19 cellular contexts compared by ENCODE assay signal in genomic region chr10:68516766-68517165, GRCh38.
DNase-seq lines count a peak whose midpoint lies in the region; ATAC-seq and TF ChIP-seq lines count a peak whose summit lies in the region.
"Had no signal": no experiment of that assay in that cellular context is flagged by ENCODE, and none has a peak within 500 bp of the region (broad histone marks: within the 10 kb centered on the region; RNA-seq: fewer than 3 reads in every experiment).

No MANE protein-coding gene starts in this region.

- no peak for ATAC-seq in HG02623 (IDR thresholded peaks at IDR 0.05; ENCODE audit: unreplicated experiment)
- ATAC-seq: body of pancreas had no signal

- H3K4me3 ChIP-seq in HFF-Myc (replicated peaks; ENCODE audit: low read depth, low read length): no peak overlapping the region
- H3K4me3 ChIP-seq in choroid plexus epithelial cell (ENCODE audit: low read depth, low read length): no peak overlapping the region
- H3K4me3 ChIP-seq: body of pancreas, PC-9, right atrium auricular region, tibial nerve had no signal

- no peak for TF ChIP-seq CTCF in HFF-Myc (IDR thresholded peaks at IDR 0.05; ENCODE audit: low read depth, low read length, missing control alignments)
- TF ChIP-seq CTCF in choroid plexus epithelial cell (conservative IDR thresholded peaks at IDR 0.05; ENCODE audit: low read depth, low read length): no peak

- peak; percentile 12 for DNase-seq in AG20443 (ENCODE audit: low spot score)
- peak; percentile 52 for DNase-seq in HFF-Myc (ENCODE audit: extremely low read depth, low read depth)
- peak; percentile 28 for DNase-seq in choroid plexus epithelial cell (ENCODE audit: low read depth)
- DNase-seq in non-pigmented ciliary epithelial cell (ENCODE audit: low read depth): peak; percentile 40
- no peak for DNase-seq in NCI-H1436 (lab: John Stamatoyannopoulos, UW)
- DNase-seq in activated CD4-positive, alpha-beta T cell treated with anti-CD3 and anti-CD28 coated beads for 4 hours: no peak
- no peak for DNase-seq in activated CD8-positive, alpha-beta memory T cell treated with anti-CD3 and anti-CD28 coated beads, Interleukin-2, amount 50 U/mL, for 4 hours
- DNase-seq: activated CD4-positive, alpha-beta memory T cell treated with anti-CD3 and anti-CD28 coated beads, Interleukin-2, amount 10 ng/mL, durations not matched to agents 7 days and 5 days; activated effector memory CD4-positive, alpha-beta T cell treated with Interleukin-2 at 50 U/mL for 16 hours; body of pancreas; NCI-H1048; NCI-H2107; NCI-H748 treated with DMSO at 0.1 percent for 48 hours; PC-9; stimulated activated CD4-positive, alpha-beta T cell treated with anti-CD3 and anti-CD28 coated beads, Interleukin-2, amount 100 ng/mL, for 48 hours; stimulated activated CD8-positive, alpha-beta memory T cell treated with anti-CD3 and anti-CD28 coated beads, Interleukin-4, amount 100 ng/mL, for 48 hours had no signal

Comparison
In these comparisons a context has a peak if more than half of its experiments do, and no peak if none do; other contexts are left out.
1. DNase-seq: peak in AG20443 (single experiment), HFF-Myc (single experiment), choroid plexus epithelial cell (single experiment) and non-pigmented ciliary epithelial cell (single experiment); none in NCI-H1436 (single experiment), activated CD4-positive, alpha-beta T cell treated with anti-CD3 and anti-CD28 coated beads for 4 hours (0 of 2) and activated CD8-positive, alpha-beta memory T cell treated with anti-CD3 and anti-CD28 coated beads, Interleukin-2, amount 50 U/mL, for 4 hours (single experiment).